In the genomic region with DNA sequence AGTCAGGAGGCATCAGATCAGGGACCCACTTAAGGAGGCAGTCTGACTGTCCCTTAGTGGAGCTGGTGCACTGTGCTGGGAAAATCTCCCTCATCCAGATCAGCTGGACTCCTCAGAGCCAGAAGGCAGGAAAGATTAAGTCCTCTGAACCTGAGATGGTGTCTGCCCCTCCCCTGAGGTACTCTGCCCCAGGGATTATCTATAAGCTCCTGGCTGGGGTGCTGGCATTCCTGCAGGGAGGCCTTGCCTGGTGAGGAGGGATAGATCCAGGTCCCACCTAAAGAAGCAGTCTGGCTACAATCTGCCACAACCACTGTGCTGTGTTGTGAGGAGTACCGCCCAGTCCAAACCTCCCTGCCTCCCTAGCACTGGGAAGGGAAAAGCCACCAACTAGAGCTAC, we compare ENCODE assay signal across 28 cellular contexts.
"Had no signal": no experiment of that assay in that cellular context is flagged by ENCODE, and none has a peak within 500 bp of the region (broad histone marks: within the 10 kb centered on the region; RNA-seq: fewer than 3 reads in every experiment).

No MANE protein-coding gene starts in this region.

- H3K4me1 ChIP-seq: SJCRH30 had no signal

- H3K36me3 Mint-ChIP-seq: activated CD4-positive, alpha-beta memory T cell treated with anti-CD3 and anti-CD28 coated beads for 36 hours; activated naive CD4-positive, alpha-beta T cell treated with anti-CD3 and anti-CD28 coated beads, Interleukin-2, amount 10 ng/mL, durations not matched to agents 7 days and 5 days; activated naive CD8-positive, alpha-beta T cell had no signal

- H3K9me3 ChIP-seq: MG63 had no signal

- H3K27ac Mint-ChIP-seq: activated CD4-positive, alpha-beta memory T cell treated with anti-CD3 and anti-CD28 coated beads for 36 hours; activated naive CD4-positive, alpha-beta T cell treated with anti-CD3 and anti-CD28 coated beads, Interleukin-2, amount 10 ng/mL, durations not matched to agents 7 days and 5 days; activated naive CD8-positive, alpha-beta T cell; activated naive CD8-positive, alpha-beta T cell treated with anti-CD3 and anti-CD28 coated beads, Interleukin-2, amount 50 U/mL, for 24 hours; activated T-helper 1 cell treated with anti-CD3 and anti-CD28 coated beads, Interleukin-12 subunit alpha, Interleukin-12 subunit beta, Interleukin-2, Interleukin-4 antibody, amounts not matched to agents 30 ng/mL and 10 ng/mL and 1 ng/mL, durations not matched to agents 14 hours and 24 hours and 36 hours had no signal

- H3K4me1 Mint-ChIP-seq: activated naive CD4-positive, alpha-beta T cell treated with anti-CD3 and anti-CD28 coated beads, Interleukin-2, amount 10 ng/mL, durations not matched to agents 7 days and 5 days; central memory CD8-positive, alpha-beta T cell had no signal

- DNase-seq: activated CD4-positive, alpha-beta memory T cell treated with anti-CD3 and anti-CD28 coated beads for 36 hours; activated CD4-positive, alpha-beta T cell treated with anti-CD3 and anti-CD28 coated beads, Interleukin-2, amount 50 U/mL, for 1 hour; activated CD8-positive, alpha-beta memory T cell treated with anti-CD3 and anti-CD28 coated beads, Interleukin-2, amount 50 U/mL, for 4 hours; activated effector memory CD4-positive, alpha-beta T cell treated with Interleukin-2 at 50 U/mL for 16 hours; activated naive CD4-positive, alpha-beta T cell treated with anti-CD3 and anti-CD28 coated beads, Interleukin-2, amount 10 ng/mL, durations not matched to agents 7 days and 5 days; activated naive CD8-positive, alpha-beta T cell treated with anti-CD3 and anti-CD28 coated beads, Interleukin-2, amount 50 U/mL, for 24 hours; activated T-cell treated with anti-CD3 and anti-CD28 coated beads for 4 hours; activated T-cell treated with anti-CD3 and anti-CD28 coated beads, Interleukin-2, amount 50 U/mL, for 4 hours; aorta; brain microvascular endothelial cell; Kasumi-1; KG1; MG63; NCI-H1048; NCI-H1105 treated with DMSO at 0.1 percent for 48 hours; NCI-H1436; NCI-H1694; NCI-H1930; NCI-H345; NCI-H526 treated with DMSO at 0.1 percent for 48 hours; NCI-H774; SHP77; SJCRH30; T1000 had no signal

- H3K27me3 ChIP-seq: brain microvascular endothelial cell, SJCRH30 had no signal

- H3K27ac ChIP-seq: brain microvascular endothelial cell, SJCRH30, SK-N-MC had no signal

- H3K4me3 ChIP-seq: MG63, SJCRH30, SK-N-MC had no signal

- H3K36me3 ChIP-seq: brain microvascular endothelial cell, MG63, SJCRH30 had no signal

- H3K4me3 Mint-ChIP-seq: activated CD4-positive, alpha-beta memory T cell treated with anti-CD3 and anti-CD28 coated beads for 36 hours; activated naive CD4-positive, alpha-beta T cell treated with anti-CD3 and anti-CD28 coated beads, Interleukin-2, amount 10 ng/mL, durations not matched to agents 7 days and 5 days; activated naive CD8-positive, alpha-beta T cell; activated naive CD8-positive, alpha-beta T cell treated with anti-CD3 and anti-CD28 coated beads, Interleukin-2, amount 50 U/mL, for 24 hours; activated T-cell treated with anti-CD3 and anti-CD28 coated beads, Interleukin-2, amount 50 U/mL, for 4 hours; activated T-helper 1 cell treated with anti-CD3 and anti-CD28 coated beads, Interleukin-12 subunit alpha, Interleukin-12 subunit beta, Interleukin-2, Interleukin-4 antibody, amounts not matched to agents 30 ng/mL and 10 ng/mL and 1 ng/mL, durations not matched to agents 14 hours and 24 hours and 36 hours; central memory CD8-positive, alpha-beta T cell had no signal

- H3K9me3 Mint-ChIP-seq: activated naive CD4-positive, alpha-beta T cell treated with anti-CD3 and anti-CD28 coated beads, Interleukin-2, amount 10 ng/mL, durations not matched to agents 7 days and 5 days had no signal
